ENCODE assay signal across 9 cellular contexts in the genomic region with DNA sequence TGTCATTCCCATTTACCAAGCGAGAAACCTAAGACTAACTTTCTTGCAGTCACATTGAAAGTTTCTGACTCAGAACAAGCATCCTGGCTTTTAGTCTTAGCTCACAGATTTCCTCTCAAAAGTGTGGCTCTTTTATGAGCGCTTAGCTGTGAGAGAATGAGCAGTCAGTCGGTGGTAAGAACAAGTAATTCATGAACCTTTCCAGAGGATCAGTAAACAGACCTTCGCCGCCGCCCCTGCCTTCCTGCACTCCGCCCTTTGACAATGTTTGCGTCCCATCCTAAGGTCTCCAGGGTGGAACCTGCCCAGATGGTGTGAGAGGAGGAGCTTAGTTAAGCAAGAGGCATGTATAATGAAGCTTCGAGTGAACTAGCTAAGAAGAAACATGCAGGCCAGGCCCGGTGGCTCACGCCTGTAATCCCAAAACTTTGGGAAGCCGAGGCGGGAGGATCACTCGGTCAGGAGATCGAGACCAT.
A peak's percentile ranks its signal among the peaks of the same experiment; 100 is the strongest.
DNase-seq lines count a peak whose midpoint lies in the region; ATAC-seq and TF ChIP-seq lines count a peak whose summit lies in the region.
"Had no signal": no experiment of that assay in that cellular context is flagged by ENCODE, and none has a peak within 500 bp of the region (broad histone marks: within the 10 kb centered on the region; RNA-seq: fewer than 3 reads in every experiment).

No MANE protein-coding gene starts in this region.

- H3K27ac ChIP-seq in right lobe of liver (peak overlapping the region in 2 of 3 donors; percentile 52 to 62), RWPE1 (no peak overlapping the region), WERI-Rb-1 (no peak overlapping the region)

- H3K4me1 ChIP-seq in right lobe of liver: peaks cover 0 to 12% (median 3%) of the 10 kb centered on the region in 4 donors

- TF ChIP-seq CTCF in GM13976 (IDR thresholded peaks at IDR 0.05; ENCODE audit: borderline replicate concordance, control extremely low read depth, extremely low read depth, insufficient read depth, missing control alignments): no peak
- TF ChIP-seq CTCF in right lobe of liver (IDR thresholded peaks at IDR 0.05): no peak
- TF ChIP-seq CTCF in RWPE1 (conservative IDR thresholded peaks at IDR 0.05; ENCODE audit: low read depth): no peak
- no peak for TF ChIP-seq CTCF in WERI-Rb-1 (IDR thresholded peaks at IDR 0.05; ENCODE audit: low read depth, low read length)

- WGBS in right lobe of liver (ENCODE audit: insufficient coverage, low coverage, low lambda C conversion rate, missing lambda C conversion rate): 35% methylated on average over 12 of the region's 15 CpGs

- peak; percentile 21 for TF ChIP-seq POLR2A in right lobe of liver (IDR thresholded peaks at IDR 0.05)

- POLR2A ChIA-PET in RWPE1 (lab: Yijun Ruan, JAX; ENCODE audit: low non-redundant PET): no interaction called here

- intact Hi-C loops in right lobe of liver (cut with DNase I): no loop called here

- in situ Hi-C loops in GM13976 (cut with MboI; ENCODE audit: low sequenced_read_pairs, unreplicated experiment): no loop called here

- CTCF ChIA-PET in RWPE1 (lab: Yijun Ruan, JAX): interaction anchor here (0.6 kb wide), 2 partner anchors 14 to 514 kb away, joined by 3 read pairs; no protein-coding TSS in a partner anchor

- no peaks in the 10 kb centered on the region for H3K9me3 ChIP-seq in right lobe of liver
- H3K9me3 ChIP-seq in WERI-Rb-1 (ENCODE audit: severe bottlenecking): no peaks in the 10 kb centered on the region

- peak; percentile 48 for DNase-seq in GM13976 (ENCODE audit: low spot score)
- peak; percentile 36 for DNase-seq in HuH-7.5 (ENCODE audit: low spot score)
- DNase-seq in right lobe of liver: peak; percentile 69 to 88 (median 88)
- no peak for DNase-seq in RWPE1 (ENCODE audit: low spot score)
- DNase-seq in WERI-Rb-1: no peak
- no peak for DNase-seq in H7
- no peak for DNase-seq in hepatic stellate cell (ENCODE audit: low spot score)

- ATAC-seq in GM21367 (IDR thresholded peaks at IDR 0.05; ENCODE audit: unreplicated experiment) (peak; percentile 81), right lobe of liver (peak; percentile 98 to 100 (median 99))

- H3K36me3 ChIP-seq in right lobe of liver (no peaks in the 10 kb centered on the region), WERI-Rb-1 (no peaks in the 10 kb centered on the region), H7 (replicated peaks; ENCODE audit: control insufficient read depth, insufficient read depth, low read length) (no peaks in the 10 kb centered on the region)

- no peak overlapping the region for H3K4me3 ChIP-seq in right lobe of liver
- H3K4me3 ChIP-seq in WERI-Rb-1 (ENCODE audit: low read depth, low read length): no peak overlapping the region
- no peak overlapping the region for H3K4me3 ChIP-seq in H7 (ENCODE audit: insufficient read depth, low read depth, low read length)
- H3K4me3 ChIP-seq: skin epidermis had no signal

- H3K27me3 ChIP-seq in right lobe of liver: no peaks in the 10 kb centered on the region
- no peaks in the 10 kb centered on the region for H3K27me3 ChIP-seq in WERI-Rb-1 (ENCODE audit: insufficient read depth, low read depth, severe bottlenecking)
- no peaks in the 10 kb centered on the region for H3K27me3 ChIP-seq in H7 (ENCODE audit: control insufficient read depth, insufficient read depth, low read length)

Comparison
In these comparisons a context has a peak if more than half of its experiments do, and no peak if none do; other contexts are left out.
1. DNase-seq: peak in GM13976 (single experiment), HuH-7.5 (single experiment) and right lobe of liver (3 of 3); none in RWPE1 (single experiment), WERI-Rb-1 (single experiment), H7 (single experiment) and hepatic stellate cell (single experiment).
2. H3K27ac ChIP-seq: peak in right lobe of liver (2 of 3); none in RWPE1 (single experiment) and WERI-Rb-1 (single experiment).